Comparison of ENCODE assay signal across 10 cellular contexts in genomic region chr4:152408514-152409327, GRCh38.
A peak's percentile ranks its signal among the peaks of the same experiment; 100 is the strongest.
DNase-seq lines count a peak whose midpoint lies in the region; ATAC-seq, FAIRE-seq and TF ChIP-seq lines count a peak whose summit lies in the region.
"Had no signal": no experiment of that assay in that cellular context is flagged by ENCODE, and none has a peak within 500 bp of the region (broad histone marks: within the 10 kb centered on the region; RNA-seq: fewer than 3 reads in every experiment).

No MANE protein-coding gene starts in this region.

- intact Hi-C loops in mucosa of descending colon (cut with DNase I, micrococcal nuclease): no loop called here

- FAIRE-seq in GM18507 (lab: Jason Lieb, UNC): peak; percentile 90

- no peak for TF ChIP-seq CTCF in mucosa of descending colon (IDR thresholded peaks at IDR 0.05)

- no peaks in the 10 kb centered on the region for H3K4me1 ChIP-seq in mucosa of descending colon (ENCODE audit: low read depth)

- DNase-seq in COR-L47 (lab: John Stamatoyannopoulos, UW) (peak; percentile 9), GM18507 (ENCODE audit: extremely low spot score, insufficient read length, low read depth) (no peak), NCI-H82 treated with DMSO at 0.1 percent for 48 hours (lab: John Stamatoyannopoulos, UW; ENCODE audit: unreplicated experiment) (peak; percentile 16), dedifferentiated amniotic fluid mesenchymal stem cell (ENCODE audit: extremely low spot score) (peak; percentile 16), mucosa of descending colon (peak in 1 of 3 donors; percentile 34), T-helper 9 cell (no peak)
- DNase-seq in stimulated activated CD4-positive, alpha-beta T cell treated with anti-CD3 and anti-CD28 coated beads, Interleukin-1b, Interleukin-23, amount 100 ng/mL, for 48 hours: no peak
- DNase-seq: activated B cell treated with CpG ODN at 0.5 μM for 24 hours had no signal

- ATAC-seq in mucosa of descending colon: peak; percentile 70
- ATAC-seq in GM18519 (IDR thresholded peaks at IDR 0.05; ENCODE audit: low FRiP score, unreplicated experiment): no peak

- no peaks in the 10 kb centered on the region for H3K36me3 ChIP-seq in mucosa of descending colon (ENCODE audit: low read depth)

- H3K4me3 ChIP-seq in mucosa of descending colon: no peak overlapping the region
- H3K4me3 ChIP-seq: skin epidermis had no signal

- no peaks in the 10 kb centered on the region for H3K9me3 ChIP-seq in mucosa of descending colon

Comparison
In these comparisons a context has a peak if more than half of its experiments do, and no peak if none do; other contexts are left out.
1. DNase-seq: peak in COR-L47 (single experiment), NCI-H82 treated with DMSO at 0.1 percent for 48 hours (single experiment) and dedifferentiated amniotic fluid mesenchymal stem cell (single experiment); none in GM18507 (single experiment), T-helper 9 cell (single experiment) and stimulated activated CD4-positive, alpha-beta T cell treated with anti-CD3 and anti-CD28 coated beads, Interleukin-1b, Interleukin-23, amount 100 ng/mL, for 48 hours (single experiment).